8 cellular contexts compared by ENCODE assay signal in the genomic region with DNA sequence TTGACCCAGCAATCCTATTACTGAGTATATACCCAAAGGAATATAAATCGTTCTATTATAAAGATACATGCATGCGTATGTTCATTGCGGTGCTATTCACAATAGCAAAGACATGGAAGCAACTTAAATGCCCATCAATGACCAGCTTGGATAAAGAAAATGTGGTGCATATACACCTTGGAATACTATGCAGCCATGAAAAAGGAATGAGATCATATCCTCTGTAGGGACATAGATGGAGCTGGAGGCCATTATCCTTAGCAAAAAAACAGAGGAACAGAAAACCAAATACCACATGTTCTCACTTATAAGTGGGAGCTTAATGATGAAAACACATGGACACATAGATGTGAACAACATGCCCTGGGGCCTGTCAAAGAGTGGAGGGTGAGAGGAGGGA.
"Had no signal": no experiment of that assay in that cellular context is flagged by ENCODE, and none has a peak within 500 bp of the region (broad histone marks: within the 10 kb centered on the region; RNA-seq: fewer than 3 reads in every experiment).

No MANE protein-coding gene starts in this region.

- H3K4me3 Mint-ChIP-seq: IgD-negative memory B cell had no signal

- FAIRE-seq: HepG2, HTR-8/SVneo had no signal

- H3K36me3 Mint-ChIP-seq: IgD-negative memory B cell had no signal

- H3K27ac ChIP-seq: HL-60, KMS-11 had no signal

- DNase-seq: IMR-90, KBM-7, KG1 had no signal

- H3K27me3 Mint-ChIP-seq: IgD-negative memory B cell had no signal

- ATAC-seq: HepG2 had no signal

- H3K9ac ChIP-seq: KMS-11 had no signal

- H3K4me2 ChIP-seq: KMS-11 had no signal
